Comparison of ENCODE assay signal across 7 cellular contexts in the genomic region with DNA sequence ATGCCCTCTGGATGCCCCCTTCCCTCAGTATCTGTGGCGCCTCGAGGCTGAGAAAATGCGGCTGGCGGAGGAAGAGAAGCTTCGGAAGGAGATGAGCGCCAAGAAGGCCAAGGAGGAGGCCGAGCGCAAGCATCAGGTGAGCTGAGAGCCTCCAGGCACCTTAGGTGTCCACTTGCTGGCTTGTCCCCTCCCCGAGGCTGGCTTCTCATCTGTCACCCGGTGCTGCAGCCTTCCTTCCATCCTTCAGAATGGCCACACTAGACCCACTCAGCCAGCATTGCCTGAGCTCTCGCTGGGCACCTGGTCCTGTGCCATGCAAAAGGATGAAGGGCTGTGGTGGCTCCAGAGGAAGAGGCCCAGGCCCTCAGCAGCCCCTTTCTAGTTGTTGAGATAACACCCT. TPM values are rescaled to one million over a fixed set of nuclear protein-coding genes. Genes with fewer than 3 reads are reported as not detected.
"Had no signal": no experiment of that assay in that cellular context is flagged by ENCODE, and none has a peak within 500 bp of the region (broad histone marks: within the 10 kb centered on the region; RNA-seq: fewer than 3 reads in every experiment).

No MANE protein-coding gene starts in this region.

- FAIRE-seq: H1, H54, HTR-8/SVneo had no signal

- H2AFZ ChIP-seq: GM23338 had no signal

- H3K4me2 ChIP-seq: GM23338 had no signal

- H3K27ac Mint-ChIP-seq: GM23338, H9 had no signal

- H3K9me3 Mint-ChIP-seq: H9 had no signal

- H3K4me3 Mint-ChIP-seq: GM23338, H9 had no signal

- DNase-seq: H9, HCEC 1CT, IMR-90 had no signal

- ATAC-seq: GM23338 had no signal

- H3K4me3 ChIP-seq: GM23338 had no signal

RNA-seq across cellular contexts. Expression of gene MYO7A, which starts 52.3 kb away (rescaled TPM):
- total RNA-seq: IMR-90 had no signal
